In genomic region chr5:111072949-111073682, GRCh38 we compare ENCODE assay signal across 9 cellular contexts. TPM values are rescaled to one million over a fixed set of nuclear protein-coding genes. Genes with fewer than 3 reads are reported as not detected.
DNase-seq lines count a peak whose midpoint lies in the region; ATAC-seq and FAIRE-seq lines count a peak whose summit lies in the region.
"Had no signal": no experiment of that assay in that cellular context is flagged by ENCODE, and none has a peak within 500 bp of the region (broad histone marks: within the 10 kb centered on the region; RNA-seq: fewer than 3 reads in every experiment).

No MANE protein-coding gene starts in this region.

- DNase-seq in GM18507 (ENCODE audit: extremely low spot score, insufficient read length, low read depth) (no peak), NCI-H510A (lab: John Stamatoyannopoulos, UW) (peak; percentile 21), naive B cell (peak; percentile 15), T1000 (lab: John Stamatoyannopoulos, UW) (no peak)
- DNase-seq in activated CD8-positive, alpha-beta memory T cell treated with anti-CD3 and anti-CD28 coated beads, Interleukin-2, amount 10 ng/mL, durations not matched to agents 7 days and 5 days, result peak; percentile 76
- DNase-seq in stimulated activated naive CD8-positive, alpha-beta T cell treated with anti-CD3 and anti-CD28 coated beads, Interleukin-15, amount 100 ng/mL, for 72 hours, result peak; percentile 50 to 54

- no peaks in the 10 kb centered on the region for H3K9me3 ChIP-seq in esophagus (ENCODE audit: control insufficient read depth in 2 of 2, insufficient read depth in 1 of 2, low read depth in 1 of 2, low read length in 1 of 2)

- H3K27ac ChIP-seq in esophagus (ENCODE audit: low read depth in 2 of 2, low read length in 1 of 2), result peak overlapping the region; percentile 33 to 61

- CTCF ChIA-PET in activated CD8-positive, alpha-beta memory T cell treated with anti-CD3 and anti-CD28 coated beads, Interleukin-2, amount 10 ng/mL, durations not matched to agents 7 days and 5 days (lab: Charles Lee), result no interaction called here

- H3K36me3 ChIP-seq in esophagus (ENCODE audit: control insufficient read depth in 2 of 2, insufficient read depth in 2 of 2, low read length in 1 of 2), result no peaks in the 10 kb centered on the region

- H3K4me1 Mint-ChIP-seq in activated CD8-positive, alpha-beta memory T cell treated with anti-CD3 and anti-CD28 coated beads, Interleukin-2, amount 10 ng/mL, durations not matched to agents 7 days and 5 days, result peaks cover 21% of the 10 kb centered on the region
- H3K4me1 Mint-ChIP-seq in naive B cell, result peaks cover 10 to 33% (median 11%) of the 10 kb centered on the region in 3 donors
- H3K4me1 Mint-ChIP-seq in stimulated activated naive CD8-positive, alpha-beta T cell treated with anti-CD3 and anti-CD28 coated beads, Interleukin-15, amount 100 ng/mL, for 72 hours, result peaks cover 45% of the 10 kb centered on the region

- 1% methylated on average over 43 to 44 of the region's 44 CpGs for WGBS in esophagus, 2 donors

- H3K27ac Mint-ChIP-seq in activated CD8-positive, alpha-beta memory T cell treated with anti-CD3 and anti-CD28 coated beads, Interleukin-2, amount 10 ng/mL, durations not matched to agents 7 days and 5 days, result no peak overlapping the region
- peak overlapping the region in 2 of 6 donors; percentile 38 to 95 for H3K27ac Mint-ChIP-seq in naive B cell
- peak overlapping the region; percentile 74 to 90 for H3K27ac Mint-ChIP-seq in stimulated activated naive CD8-positive, alpha-beta T cell treated with anti-CD3 and anti-CD28 coated beads, Interleukin-15, amount 100 ng/mL, for 72 hours

- H3K36me3 Mint-ChIP-seq in activated CD8-positive, alpha-beta memory T cell treated with anti-CD3 and anti-CD28 coated beads, Interleukin-2, amount 10 ng/mL, durations not matched to agents 7 days and 5 days, result no peaks in the 10 kb centered on the region
- peaks cover 0 to 8% of the 10 kb centered on the region in 2 donors for H3K36me3 Mint-ChIP-seq in naive B cell

- peak overlapping the region; percentile 88 for H3K4me3 Mint-ChIP-seq in activated CD8-positive, alpha-beta memory T cell treated with anti-CD3 and anti-CD28 coated beads, Interleukin-2, amount 10 ng/mL, durations not matched to agents 7 days and 5 days
- peak overlapping the region; percentile 19 to 95 (median 84) for H3K4me3 Mint-ChIP-seq in naive B cell
- peak overlapping the region; percentile 92 to 97 for H3K4me3 Mint-ChIP-seq in stimulated activated naive CD8-positive, alpha-beta T cell treated with anti-CD3 and anti-CD28 coated beads, Interleukin-15, amount 100 ng/mL, for 72 hours

- no peaks in the 10 kb centered on the region for H3K9me3 Mint-ChIP-seq in activated CD8-positive, alpha-beta memory T cell treated with anti-CD3 and anti-CD28 coated beads, Interleukin-2, amount 10 ng/mL, durations not matched to agents 7 days and 5 days (ENCODE audit: low read depth)
- H3K9me3 Mint-ChIP-seq in naive B cell, result peaks cover 0 to 4% (median 0%) of the 10 kb centered on the region in 7 donors
- H3K9me3 Mint-ChIP-seq in stimulated activated naive CD8-positive, alpha-beta T cell treated with anti-CD3 and anti-CD28 coated beads, Interleukin-15, amount 100 ng/mL, for 72 hours, result no peaks in the 10 kb centered on the region

- H3K4me1 ChIP-seq in esophagus (ENCODE audit: control insufficient read depth in 2 of 2, insufficient read depth in 2 of 2, low read length in 1 of 2), result peaks cover 0 to 2% of the 10 kb centered on the region in 2 donors

- no peaks in the 10 kb centered on the region for H3K27me3 ChIP-seq in esophagus (ENCODE audit: control insufficient read depth in 1 of 2, insufficient read depth in 2 of 2, low read length in 2 of 2)

- H3K27me3 Mint-ChIP-seq in activated CD8-positive, alpha-beta memory T cell treated with anti-CD3 and anti-CD28 coated beads, Interleukin-2, amount 10 ng/mL, durations not matched to agents 7 days and 5 days, result peaks cover 69% of the 10 kb centered on the region
- peaks cover 68 to 91% (median 81%) of the 10 kb centered on the region in 3 donors for H3K27me3 Mint-ChIP-seq in naive B cell
- peaks cover 86% of the 10 kb centered on the region for H3K27me3 Mint-ChIP-seq in stimulated activated naive CD8-positive, alpha-beta T cell treated with anti-CD3 and anti-CD28 coated beads, Interleukin-15, amount 100 ng/mL, for 72 hours

- peak overlapping the region; percentile 56 to 94 for H3K4me3 ChIP-seq in esophagus (ENCODE audit: low read depth in 1 of 2, low read length in 2 of 2)

- peak; percentile 66 for FAIRE-seq in GM18507 (lab: Jason Lieb, UNC)
- FAIRE-seq: frontal cortex had no signal

- peak; percentile 78 for ATAC-seq in HG02870 (IDR thresholded peaks at IDR 0.05; ENCODE audit: unreplicated experiment)
- ATAC-seq in activated CD8-positive, alpha-beta memory T cell treated with anti-CD3 and anti-CD28 coated beads, Interleukin-2, amount 10 ng/mL, durations not matched to agents 7 days and 5 days, result peak; percentile 96
- peak; percentile 69 to 81 for ATAC-seq in naive B cell (ENCODE audit: low read depth in 2 of 2)
- ATAC-seq in stimulated activated naive CD8-positive, alpha-beta T cell treated with anti-CD3 and anti-CD28 coated beads, Interleukin-15, amount 100 ng/mL, for 72 hours, result peak; percentile 70

RNA-seq across cellular contexts. Expression of gene TSLP, which starts 1.6 kb away (rescaled TPM):
- total RNA-seq in activated CD8-positive, alpha-beta memory T cell treated with anti-CD3 and anti-CD28 coated beads, Interleukin-2, amount 10 ng/mL, durations not matched to agents 7 days and 5 days, result under 1 TPM; 0.20 to 0.40 TPM
- polyA plus RNA-seq in esophagus (1 to 10 TPM; 3.0 to 5.2 TPM), naive B cell (ENCODE audit: low read depth in 6 of 6) (not detected)
- total RNA-seq: frontal cortex had no signal

RNA-seq across cellular contexts. Expression of gene WDR36, which starts 19.0 kb away (rescaled TPM):
- total RNA-seq in activated CD8-positive, alpha-beta memory T cell treated with anti-CD3 and anti-CD28 coated beads, Interleukin-2, amount 10 ng/mL, durations not matched to agents 7 days and 5 days, result 10 to 100 TPM; 28.4 to 46.6 TPM
- polyA plus RNA-seq in esophagus (1 to 10 TPM; 6.1 to 6.5 TPM), naive B cell (ENCODE audit: low read depth in 6 of 6) (10 to 100 TPM; 15.5 to 26.5 (median 22.3) TPM)

Comparison
In these comparisons a context has a peak if more than half of its experiments do, and no peak if none do; other contexts are left out.
1. DNase-seq: peak in NCI-H510A (single experiment), activated CD8-positive, alpha-beta memory T cell treated with anti-CD3 and anti-CD28 coated beads, Interleukin-2, amount 10 ng/mL, durations not matched to agents 7 days and 5 days (single experiment), naive B cell (single experiment) and stimulated activated naive CD8-positive, alpha-beta T cell treated with anti-CD3 and anti-CD28 coated beads, Interleukin-15, amount 100 ng/mL, for 72 hours (2 of 2); none in GM18507 (single experiment) and T1000 (single experiment).
2. Peak in every context shown above with its lines, with median percentiles within 50 percentile points of each other: ATAC-seq and H3K4me3 Mint-ChIP-seq.